1 cellular context compared by ENCODE assay signal in the genomic region with DNA sequence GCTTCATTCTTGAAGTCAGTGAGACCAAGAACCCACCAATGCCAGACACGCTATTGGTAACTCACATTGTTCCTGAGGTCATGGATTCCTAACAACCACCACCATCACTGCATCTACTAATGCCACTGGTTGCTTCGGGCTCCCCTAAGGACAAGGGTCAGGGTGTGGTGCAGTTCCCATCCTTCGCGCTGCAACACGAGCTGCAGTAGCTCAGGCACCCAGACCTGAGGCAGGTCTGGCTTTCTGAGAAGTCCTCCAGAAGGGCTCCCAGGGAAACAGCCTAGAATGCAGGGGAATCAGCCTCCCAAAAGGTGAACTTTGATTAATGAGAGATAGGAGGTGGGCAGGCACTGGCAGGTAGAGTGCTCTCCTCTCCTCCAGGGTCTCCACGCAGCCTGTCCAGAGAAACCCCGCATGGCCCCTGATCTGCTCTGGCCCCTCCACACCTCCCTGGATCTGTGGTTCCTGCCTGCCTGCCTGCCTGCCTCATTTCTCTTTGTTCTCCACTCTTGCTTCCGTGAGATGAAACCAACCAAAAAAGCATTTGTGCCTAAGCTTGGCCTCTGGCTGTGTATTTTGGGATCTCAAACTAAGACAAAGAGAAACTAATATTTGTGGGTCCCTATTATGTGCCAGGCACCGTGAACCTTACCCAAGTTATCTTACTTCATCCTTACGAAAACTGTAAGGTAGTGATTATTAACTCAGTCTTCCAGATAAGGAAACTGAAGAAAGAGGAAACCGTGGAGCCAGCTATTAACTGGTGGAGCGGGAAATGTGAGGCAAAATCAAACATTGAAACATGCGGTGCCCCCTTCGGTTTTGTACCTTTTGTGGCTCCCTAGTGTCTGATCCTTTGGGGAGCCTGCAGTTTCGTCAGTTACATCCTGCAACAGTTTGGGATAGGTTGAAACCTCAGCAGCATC.
TF ChIP-seq lines count a peak whose summit lies in the region.

No MANE protein-coding gene starts in this region.

TF ChIP-seq in A549, 52 proteins besides CTCF, POLR2A, EP300 and RAD21:
- TF ChIP-seq NPAS2 (CRISPR knock-in tag; IDR thresholded peaks at IDR 0.05; ENCODE audit: borderline replicate concordance) (no peak), TP53 (CRISPR knock-in tag; IDR thresholded peaks at IDR 0.05) (no peak), ZFP36 (IDR thresholded peaks at IDR 0.05; ENCODE audit: borderline replicate concordance, partially characterized antibody) (no peak), CHD4 (IDR thresholded peaks at IDR 0.05; ENCODE audit: borderline replicate concordance) (no peak), ZNF302 (CRISPR knock-in tag; IDR thresholded peaks at IDR 0.05) (no peak), HOXB5 (CRISPR knock-in tag; IDR thresholded peaks at IDR 0.05) (no peak)
- TF ChIP-seq, protein P1, sequence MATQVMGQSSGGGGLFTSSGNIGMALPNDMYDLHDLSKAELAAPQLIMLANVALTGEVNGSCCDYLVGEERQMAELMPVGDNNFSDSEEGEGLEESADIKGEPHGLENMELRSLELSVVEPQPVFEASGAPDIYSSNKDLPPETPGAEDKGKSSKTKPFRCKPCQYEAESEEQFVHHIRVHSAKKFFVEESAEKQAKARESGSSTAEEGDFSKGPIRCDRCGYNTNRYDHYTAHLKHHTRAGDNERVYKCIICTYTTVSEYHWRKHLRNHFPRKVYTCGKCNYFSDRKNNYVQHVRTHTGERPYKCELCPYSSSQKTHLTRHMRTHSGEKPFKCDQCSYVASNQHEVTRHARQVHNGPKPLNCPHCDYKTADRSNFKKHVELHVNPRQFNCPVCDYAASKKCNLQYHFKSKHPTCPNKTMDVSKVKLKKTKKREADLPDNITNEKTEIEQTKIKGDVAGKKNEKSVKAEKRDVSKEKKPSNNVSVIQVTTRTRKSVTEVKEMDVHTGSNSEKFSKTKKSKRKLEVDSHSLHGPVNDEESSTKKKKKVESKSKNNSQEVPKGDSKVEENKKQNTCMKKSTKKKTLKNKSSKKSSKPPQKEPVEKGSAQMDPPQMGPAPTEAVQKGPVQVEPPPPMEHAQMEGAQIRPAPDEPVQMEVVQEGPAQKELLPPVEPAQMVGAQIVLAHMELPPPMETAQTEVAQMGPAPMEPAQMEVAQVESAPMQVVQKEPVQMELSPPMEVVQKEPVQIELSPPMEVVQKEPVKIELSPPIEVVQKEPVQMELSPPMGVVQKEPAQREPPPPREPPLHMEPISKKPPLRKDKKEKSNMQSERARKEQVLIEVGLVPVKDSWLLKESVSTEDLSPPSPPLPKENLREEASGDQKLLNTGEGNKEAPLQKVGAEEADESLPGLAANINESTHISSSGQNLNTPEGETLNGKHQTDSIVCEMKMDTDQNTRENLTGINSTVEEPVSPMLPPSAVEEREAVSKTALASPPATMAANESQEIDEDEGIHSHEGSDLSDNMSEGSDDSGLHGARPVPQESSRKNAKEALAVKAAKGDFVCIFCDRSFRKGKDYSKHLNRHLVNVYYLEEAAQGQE (IDR thresholded peaks at IDR 0.05), result no peak
- TF ChIP-seq, protein P2, sequence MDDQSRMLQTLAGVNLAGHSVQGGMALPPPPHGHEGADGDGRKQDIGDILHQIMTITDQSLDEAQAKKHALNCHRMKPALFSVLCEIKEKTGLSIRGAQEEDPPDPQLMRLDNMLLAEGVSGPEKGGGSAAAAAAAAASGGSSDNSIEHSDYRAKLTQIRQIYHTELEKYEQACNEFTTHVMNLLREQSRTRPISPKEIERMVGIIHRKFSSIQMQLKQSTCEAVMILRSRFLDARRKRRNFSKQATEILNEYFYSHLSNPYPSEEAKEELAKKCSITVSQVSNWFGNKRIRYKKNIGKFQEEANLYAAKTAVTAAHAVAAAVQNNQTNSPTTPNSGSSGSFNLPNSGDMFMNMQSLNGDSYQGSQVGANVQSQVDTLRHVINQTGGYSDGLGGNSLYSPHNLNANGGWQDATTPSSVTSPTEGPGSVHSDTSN (IDR thresholded peaks at IDR 0.05), result no peak
